Comparison of ENCODE assay signal across 8 cellular contexts in genomic region chr6:16700202-16700997, GRCh38.
A peak's percentile ranks its signal among the peaks of the same experiment; 100 is the strongest.
DNase-seq lines count a peak whose midpoint lies in the region; ATAC-seq, FAIRE-seq and TF ChIP-seq lines count a peak whose summit lies in the region.

No MANE protein-coding gene starts in this region.

- peak overlapping the region; percentile 78 for H3K4me3 Mint-ChIP-seq in activated CD4-positive, alpha-beta memory T cell treated with anti-CD3 and anti-CD28 coated beads, Interleukin-2, amount 10 ng/mL, durations not matched to agents 7 days and 5 days

- H3K27ac Mint-ChIP-seq in activated CD4-positive, alpha-beta memory T cell treated with anti-CD3 and anti-CD28 coated beads, Interleukin-2, amount 10 ng/mL, durations not matched to agents 7 days and 5 days = peak overlapping the region; percentile 96

- H3K36me3 ChIP-seq in gastrocnemius medialis = no peaks in the 10 kb centered on the region
- no peaks in the 10 kb centered on the region for H3K36me3 ChIP-seq in H7 (replicated peaks; ENCODE audit: control insufficient read depth, insufficient read depth, low read length)

- no peak for TF ChIP-seq POLR2A in gastrocnemius medialis (IDR thresholded peaks at IDR 0.05)

- TF ChIP-seq CTCF in gastrocnemius medialis (IDR thresholded peaks at IDR 0.05 in 4 of 5, conservative IDR thresholded peaks at IDR 0.05 in 1 of 5) = no peak

- H3K4me1 Mint-ChIP-seq in activated CD4-positive, alpha-beta memory T cell treated with anti-CD3 and anti-CD28 coated beads, Interleukin-2, amount 10 ng/mL, durations not matched to agents 7 days and 5 days = peaks cover 83% of the 10 kb centered on the region

- no peaks in the 10 kb centered on the region for H3K9me3 ChIP-seq in gastrocnemius medialis

- peak overlapping the region in 3 of 4 donors; percentile 19 to 52 (median 35) for H3K4me3 ChIP-seq in gastrocnemius medialis
- no peak overlapping the region for H3K4me3 ChIP-seq in H7 (ENCODE audit: insufficient read depth, low read depth, low read length)

- H3K27ac ChIP-seq in gastrocnemius medialis = peak overlapping the region; percentile 37 to 59 (median 46)

- no peaks in the 10 kb centered on the region for H3K27me3 ChIP-seq in gastrocnemius medialis
- H3K27me3 ChIP-seq in H7 (ENCODE audit: control insufficient read depth, insufficient read depth, low read length) = no peaks in the 10 kb centered on the region

- no peaks in the 10 kb centered on the region for H3K27me3 Mint-ChIP-seq in activated CD4-positive, alpha-beta memory T cell treated with anti-CD3 and anti-CD28 coated beads, Interleukin-2, amount 10 ng/mL, durations not matched to agents 7 days and 5 days

- FAIRE-seq in GM19239 (lab: Jason Lieb, UNC) = peak; percentile 82

- DNase-seq in GM19239 (ENCODE audit: insufficient read length, low spot score) (no peak), Right ventricle myocardium superior (peak; percentile 46), gastrocnemius medialis (no peak), HT-29 (ENCODE audit: low spot score) (no peak), H7 (no peak)
- peak; percentile 60 for DNase-seq in activated CD4-positive, alpha-beta memory T cell treated with anti-CD3 and anti-CD28 coated beads, Interleukin-2, amount 10 ng/mL, durations not matched to agents 7 days and 5 days

- POLR2A ChIA-PET in activated CD4-positive, alpha-beta memory T cell treated with anti-CD3 and anti-CD28 coated beads, Interleukin-2, amount 10 ng/mL, durations not matched to agents 7 days and 5 days (lab: Charles Lee) = interaction anchor here (0.7 to 8.1 kb wide), 20 partner anchors 10 to 286 kb away, joined by 3 to 74 read pairs (median 6); partner anchors contain the start of gene ATXN1

- peaks cover 22% of the 10 kb centered on the region for H3K36me3 Mint-ChIP-seq in activated CD4-positive, alpha-beta memory T cell treated with anti-CD3 and anti-CD28 coated beads, Interleukin-2, amount 10 ng/mL, durations not matched to agents 7 days and 5 days (ENCODE audit: low read depth)

- in situ Hi-C loops in gastrocnemius medialis (cut with MboI; ENCODE audit: low sequenced_read_pairs in 4 of 4) = no loop called here

- ATAC-seq in Right ventricle myocardium superior (ENCODE audit: poor library complexity) (peak; percentile 77), gastrocnemius medialis (peak in 1 of 2 donors; percentile 18), HG03571 (IDR thresholded peaks at IDR 0.05; ENCODE audit: unreplicated experiment) (no peak), GM21423 (IDR thresholded peaks at IDR 0.05; ENCODE audit: unreplicated experiment) (no peak)

- CTCF ChIA-PET in activated CD4-positive, alpha-beta memory T cell treated with anti-CD3 and anti-CD28 coated beads, Interleukin-2, amount 10 ng/mL, durations not matched to agents 7 days and 5 days (lab: Charles Lee) = interaction anchor here (0.8 to 4.4 kb wide), 10 partner anchors 10 to 189 kb away, joined by 3 to 46 read pairs (median 11); partner anchors contain the start of gene ATXN1

- intact Hi-C loops in Right ventricle myocardium superior (cut with DNase I) (no loop called here), gastrocnemius medialis (cut with DNase I; ENCODE audit: low total_unique reads) (no loop called here)

- H3K9me3 Mint-ChIP-seq in activated CD4-positive, alpha-beta memory T cell treated with anti-CD3 and anti-CD28 coated beads, Interleukin-2, amount 10 ng/mL, durations not matched to agents 7 days and 5 days = no peaks in the 10 kb centered on the region

- peaks cover 48 to 51% of the 10 kb centered on the region in 2 donors for H3K4me1 ChIP-seq in gastrocnemius medialis

Comparison
In these comparisons a context has a peak if more than half of its experiments do, and no peak if none do; other contexts are left out.
1. DNase-seq: peak in activated CD4-positive, alpha-beta memory T cell treated with anti-CD3 and anti-CD28 coated beads, Interleukin-2, amount 10 ng/mL, durations not matched to agents 7 days and 5 days (single experiment) and Right ventricle myocardium superior (single experiment); none in GM19239 (single experiment), gastrocnemius medialis (0 of 2), HT-29 (single experiment) and H7 (single experiment).